17 cellular contexts compared by ENCODE assay signal in genomic region chr11:35393093-35393492, GRCh38. TPM values are rescaled to one million over a fixed set of nuclear protein-coding genes. Genes with fewer than 3 reads are reported as not detected.
A peak's percentile ranks its signal among the peaks of the same experiment; 100 is the strongest.
DNase-seq lines count a peak whose midpoint lies in the region; ATAC-seq, FAIRE-seq and TF ChIP-seq lines count a peak whose summit lies in the region.
"Had no signal": no experiment of that assay in that cellular context is flagged by ENCODE, and none has a peak within 500 bp of the region (broad histone marks: within the 10 kb centered on the region; RNA-seq: fewer than 3 reads in every experiment).

No MANE protein-coding gene starts in this region.

- peak; percentile 29 for DNase-seq in BE2C
- peak; percentile 22 for DNase-seq in GM03348 (ENCODE audit: low spot score)
- peak; percentile 71 for DNase-seq in NCI-H69 (lab: John Stamatoyannopoulos, UW)
- peak; percentile 49 for DNase-seq in fibroblast of mammary gland (ENCODE audit: low read depth)
- no peak for DNase-seq in ACHN
- DNase-seq in omental fat pad (ENCODE audit: low spot score): no peak
- no peak for DNase-seq in RCC 7860 (ENCODE audit: low spot score)
- DNase-seq in SW480 (ENCODE audit: low spot score): no peak
- DNase-seq: activated CD4-positive, alpha-beta T cell treated with anti-CD3 and anti-CD28 coated beads for 1 hour; effector memory CD8-positive, alpha-beta T cell; heart right ventricle; left ventricle myocardium inferior; NCI-H226; stimulated activated CD4-positive, alpha-beta T cell treated with anti-CD3 and anti-CD28 coated beads, Interleukin-4, amount 100 ng/mL, for 1 hour; SW 1271 had no signal

- no peaks in the 10 kb centered on the region for H3K36me3 ChIP-seq in BE2C
- H3K36me3 ChIP-seq: heart right ventricle, left ventricle myocardium inferior, neutrophil, tibial nerve had no signal

- in situ Hi-C loops in ACHN (cut with HindIII; ENCODE audit: low pct_ligation_motif_present, low pct_unique_long_range_greater_than_20kb, low sequenced_read_pairs): no loop called here

- no peak for ATAC-seq in omental fat pad (ENCODE audit: low FRiP score)
- ATAC-seq: effector memory CD8-positive, alpha-beta T cell had no signal

- no peaks in the 10 kb centered on the region for H3K27me3 ChIP-seq in BE2C
- H3K27me3 ChIP-seq: neutrophil, tibial nerve had no signal

- no peak for FAIRE-seq in RCC 7860 (lab: Jason Lieb, UNC)

- no peaks in the 10 kb centered on the region for H3K9me3 ChIP-seq in BE2C
- H3K9me3 ChIP-seq: heart right ventricle, left ventricle myocardium inferior, neutrophil had no signal

- H3K4me1 ChIP-seq in BE2C: no peaks in the 10 kb centered on the region

- H3K4me3 ChIP-seq in BE2C (ENCODE audit: low read depth, low read length): no peak overlapping the region
- H3K4me3 ChIP-seq in fibroblast of mammary gland (ENCODE audit: control insufficient read depth, low read depth, low read length): no peak overlapping the region
- H3K4me3 ChIP-seq: heart right ventricle, left ventricle myocardium inferior, tibial nerve had no signal

- TF ChIP-seq CTCF in BE2C (IDR thresholded peaks at IDR 0.05; ENCODE audit: low read depth, low read length) (no peak), fibroblast of mammary gland (conservative IDR thresholded peaks at IDR 0.05; ENCODE audit: control insufficient read depth, insufficient read depth, low read depth, low read length) (no peak), omental fat pad (IDR thresholded peaks at IDR 0.05) (no peak)

RNA-seq across cellular contexts. Expression of gene SLC1A2, which starts 26.3 kb away (rescaled TPM):
- polyA plus RNA-seq in BE2C (2012; ENCODE audit: insufficient read depth, insufficient read length, low read depth): not detected
- total RNA-seq in omental fat pad: 1 to 10 TPM in 3 of 4 donors, under 1 TPM in 1; 0.96 to 5.0 (median 2.8) TPM

Comparison
In these comparisons a context has a peak if more than half of its experiments do, and no peak if none do; other contexts are left out.
1. DNase-seq: peak in BE2C (single experiment), GM03348 (single experiment), NCI-H69 (single experiment) and fibroblast of mammary gland (single experiment); none in ACHN (single experiment), omental fat pad (single experiment), RCC 7860 (single experiment) and SW480 (single experiment).